18 cellular contexts compared by ENCODE assay signal in the genomic region with DNA sequence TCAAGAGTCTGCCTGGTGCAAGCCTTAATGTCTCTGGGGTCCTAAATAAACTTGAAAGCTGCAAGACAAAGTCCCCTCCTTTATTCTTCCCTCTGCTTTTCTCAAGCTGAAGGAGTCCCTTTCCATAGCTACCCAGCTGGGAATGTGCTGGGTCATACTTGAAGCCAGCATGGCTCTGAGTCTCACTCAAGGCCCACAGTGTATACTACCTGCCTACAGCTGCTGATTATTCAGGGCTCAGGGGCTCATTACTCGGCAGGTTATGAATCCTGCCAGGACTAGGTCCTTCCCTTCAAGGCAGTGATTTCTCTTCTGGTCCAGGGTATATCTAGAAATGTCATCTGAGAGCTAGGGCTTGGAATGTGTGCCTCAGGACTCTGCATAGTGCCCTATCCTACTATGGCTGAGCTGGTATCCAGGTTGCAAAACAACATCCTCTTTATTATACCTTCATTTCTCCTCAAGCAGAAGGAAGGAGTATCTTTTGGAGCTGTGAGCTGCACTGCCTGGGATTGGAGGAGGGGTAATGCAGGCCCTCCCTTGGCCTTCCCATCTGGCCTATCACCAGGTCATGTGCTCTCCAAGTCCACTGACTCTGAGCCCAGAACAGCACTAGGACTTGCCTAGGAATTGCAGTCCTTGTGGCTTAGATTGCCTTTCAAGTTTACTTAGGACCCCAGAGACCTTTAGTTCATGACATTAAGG. TPM values are rescaled to one million over a fixed set of nuclear protein-coding genes. Genes with fewer than 3 reads are reported as not detected.
"Had no signal": no experiment of that assay in that cellular context is flagged by ENCODE, and none has a peak within 500 bp of the region (broad histone marks: within the 10 kb centered on the region; RNA-seq: fewer than 3 reads in every experiment).

No MANE protein-coding gene starts in this region.

- H3K27ac ChIP-seq: adrenal gland, esophagus muscularis mucosa, transverse colon had no signal

- ATAC-seq: SK-N-SH treated with all-trans-retinoic acid at 6 μM for 48 hours had no signal

- H3K4me1 Mint-ChIP-seq: nephron progenitor cell had no signal

- H3K4me3 Mint-ChIP-seq: activated T-cell treated with anti-CD3 and anti-CD28 coated beads, Interleukin-2, amount 50 U/mL, for 24 hours; nephron progenitor cell had no signal

- H3K4me1 ChIP-seq: adrenal gland, esophagus muscularis mucosa, transverse colon had no signal

- DNase-seq: activated CD4-positive, alpha-beta T cell treated with anti-CD3 and anti-CD28 coated beads for 1 hour; activated CD4-positive, alpha-beta T cell treated with anti-CD3 and anti-CD28 coated beads, Interleukin-2, amount 50 U/mL, for 4 hours; activated naive CD4-positive, alpha-beta T cell treated with anti-CD3 and anti-CD28 coated beads, Interleukin-2, amount 50 U/mL, for 16 hours; activated T-cell treated with anti-CD3 and anti-CD28 coated beads, Interleukin-2, amount 50 U/mL, for 24 hours; hypothalamus; nephron progenitor cell; stimulated activated CD4-positive, alpha-beta T cell treated with anti-CD3 and anti-CD28 coated beads, Interleukin-4, amount 100 ng/mL, for 1 hour; stimulated activated naive CD4-positive, alpha-beta T cell treated with Interleukin-2 at 50 U/mL for 16 hours; substantia nigra; T-helper 1 cell; T1000; transverse colon had no signal

- H3K27me3 Mint-ChIP-seq: activated T-cell treated with anti-CD3 and anti-CD28 coated beads, Interleukin-2, amount 50 U/mL, for 24 hours had no signal

- H3K27ac Mint-ChIP-seq: activated T-cell treated with anti-CD3 and anti-CD28 coated beads, Interleukin-2, amount 50 U/mL, for 24 hours; nephron progenitor cell had no signal

- H3K9me3 Mint-ChIP-seq: activated T-cell treated with anti-CD3 and anti-CD28 coated beads, Interleukin-2, amount 50 U/mL, for 24 hours had no signal

- H3K36me3 ChIP-seq: adrenal gland, esophagus muscularis mucosa, transverse colon had no signal

- H3K4me3 ChIP-seq: adrenal gland, esophagus muscularis mucosa, transverse colon had no signal

- H3K9me3 ChIP-seq: adrenal gland, esophagus muscularis mucosa, transverse colon had no signal

- H3K27me3 ChIP-seq: adrenal gland, esophagus muscularis mucosa, transverse colon had no signal

RNA-seq across cellular contexts. Expression of gene IL1RN, which starts 22.3 kb away (rescaled TPM):
- total RNA-seq: glomerular endothelial cell, osteocyte, renal cortical epithelial cell had no signal
